8 cellular contexts compared by ENCODE assay signal in the genomic region with DNA sequence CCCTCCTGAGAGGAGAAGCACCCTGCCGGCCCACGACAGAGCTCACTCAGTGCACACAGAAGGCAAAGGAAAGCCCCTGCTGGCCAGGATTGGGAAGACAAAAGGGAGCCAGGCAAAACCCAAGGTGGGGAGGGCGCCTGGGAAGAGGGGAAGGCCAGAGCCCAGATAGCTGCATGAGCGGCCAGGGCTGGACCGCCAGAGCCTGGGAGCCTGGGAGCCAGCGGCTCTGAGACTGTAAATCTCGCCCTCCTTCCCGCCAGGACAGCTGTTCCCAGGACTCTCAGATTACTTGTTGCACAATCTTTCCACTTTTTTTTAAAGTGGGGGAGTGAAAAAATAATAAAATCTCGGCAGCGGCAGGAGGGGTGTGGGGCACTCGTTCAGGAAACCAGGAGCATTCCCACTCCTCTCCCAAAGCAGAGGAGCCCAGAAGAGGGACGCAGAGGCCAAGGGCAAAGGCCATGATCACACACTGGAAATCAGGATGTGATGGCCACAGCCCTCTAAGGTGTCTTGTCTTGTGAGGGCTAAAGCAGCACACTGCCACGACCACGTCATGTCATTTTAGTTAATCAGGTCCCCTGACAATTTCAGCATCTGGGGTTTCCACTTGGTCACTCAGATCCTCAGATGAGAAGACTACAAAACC. TPM values are rescaled to one million over a fixed set of nuclear protein-coding genes. Genes with fewer than 3 reads are reported as not detected.
DNase-seq lines count a peak whose midpoint lies in the region; ATAC-seq and TF ChIP-seq lines count a peak whose summit lies in the region.

No MANE protein-coding gene starts in this region.

- ATAC-seq in activated CD8-positive, alpha-beta T cell treated with anti-CD3 and anti-CD28 coated beads for 36 hours = no peak

- peaks cover 60 to 73% (median 66%) of the 10 kb centered on the region in 4 donors for H3K4me1 ChIP-seq in stomach

- no peak for TF ChIP-seq POLR2A in stomach (IDR thresholded peaks at IDR 0.05)

- H3K36me3 Mint-ChIP-seq in activated CD8-positive, alpha-beta T cell treated with anti-CD3 and anti-CD28 coated beads for 36 hours (ENCODE audit: low read depth) = peaks cover 32% of the 10 kb centered on the region
- H3K36me3 Mint-ChIP-seq in immature natural killer cell = peaks cover 5 to 30% (median 8%) of the 10 kb centered on the region in 3 donors

- POLR2A ChIA-PET in activated CD8-positive, alpha-beta T cell treated with anti-CD3 and anti-CD28 coated beads for 36 hours (lab: Charles Lee) = no interaction called here

- no peaks in the 10 kb centered on the region for H3K9me3 Mint-ChIP-seq in activated CD8-positive, alpha-beta T cell treated with anti-CD3 and anti-CD28 coated beads for 36 hours
- H3K9me3 Mint-ChIP-seq in immature natural killer cell = no peaks in the 10 kb centered on the region

- CTCF ChIA-PET in activated CD8-positive, alpha-beta T cell treated with anti-CD3 and anti-CD28 coated beads for 36 hours (lab: Charles Lee) = interaction anchor here (1.1 to 3.1 kb wide), 5 partner anchors 9 to 159 kb away, joined by 3 to 8 read pairs (median 5); no protein-coding TSS in a partner anchor

- 45 to 67% (median 60%) methylated on average over 14 of the region's 14 CpGs for WGBS in stomach, 5 donors

- no peaks in the 10 kb centered on the region for H3K4me1 Mint-ChIP-seq in activated CD8-positive, alpha-beta T cell treated with anti-CD3 and anti-CD28 coated beads for 36 hours (ENCODE audit: low read depth)
- peaks cover 0 to 3% of the 10 kb centered on the region in 2 donors for H3K4me1 Mint-ChIP-seq in immature natural killer cell

- no peaks in the 10 kb centered on the region for H3K9me3 ChIP-seq in stomach

- DNase-seq in HS-27A (ENCODE audit: low read depth) (peak; percentile 73), astrocyte of the hippocampus (ENCODE audit: low read depth, low spot score) (peak; percentile 91), iris pigment epithelial cell (ENCODE audit: low read depth) (peak; percentile 94), stomach (peak; percentile 33), superior temporal gyrus (ENCODE audit: extremely low spot score) (no peak), immature natural killer cell (no peak), NCI-H526 treated with DMSO at 0.1 percent for 48 hours (lab: John Stamatoyannopoulos, UW) (no peak)
- no peak for DNase-seq in activated CD8-positive, alpha-beta T cell treated with anti-CD3 and anti-CD28 coated beads for 36 hours

- peaks cover 56 to 94% (median 88%) of the 10 kb centered on the region in 4 donors for H3K36me3 ChIP-seq in stomach

- TF ChIP-seq EP300 in stomach (IDR thresholded peaks at IDR 0.05) = no peak

- no peaks in the 10 kb centered on the region for H3K27me3 ChIP-seq in stomach

- intact Hi-C loops in stomach (cut with DNase I; ENCODE audit: low total_unique reads) = no loop called here
- intact Hi-C loops in activated CD8-positive, alpha-beta T cell treated with anti-CD3 and anti-CD28 coated beads for 36 hours (cut with micrococcal nuclease) = no loop called here

- H3K27me3 Mint-ChIP-seq in activated CD8-positive, alpha-beta T cell treated with anti-CD3 and anti-CD28 coated beads for 36 hours = no peaks in the 10 kb centered on the region
- H3K27me3 Mint-ChIP-seq in immature natural killer cell (ENCODE audit: low read depth in 3 of 3) = peaks cover 0 to 7% (median 2%) of the 10 kb centered on the region in 3 donors

- H3K27ac Mint-ChIP-seq in activated CD8-positive, alpha-beta T cell treated with anti-CD3 and anti-CD28 coated beads for 36 hours = no peak overlapping the region
- peak overlapping the region in 2 of 6 donors; percentile 17 to 54 for H3K27ac Mint-ChIP-seq in immature natural killer cell

- H3K4me3 ChIP-seq in stomach = peak overlapping the region in 1 of 4 donors; percentile 26

- peak in 2 of 7 experiments; percentile 12 to 26 for TF ChIP-seq CTCF in stomach (IDR thresholded peaks at IDR 0.05)
- no peak for TF ChIP-seq CTCF in activated CD8-positive, alpha-beta T cell treated with anti-CD3 and anti-CD28 coated beads for 36 hours (IDR thresholded peaks at IDR 0.05)

- H3K27ac ChIP-seq in stomach = peak overlapping the region; percentile 61 to 91 (median 87)

- H3K4me3 Mint-ChIP-seq in activated CD8-positive, alpha-beta T cell treated with anti-CD3 and anti-CD28 coated beads for 36 hours = no peak overlapping the region
- no peak overlapping the region for H3K4me3 Mint-ChIP-seq in immature natural killer cell

RNA-seq across cellular contexts. Expression of a gene that starts 19.6 kb away (rescaled TPM):
- 1 to 10 TPM in 2 of 5 donors, not detected in 3; 1.1 to 4.2 TPM for total RNA-seq in stomach
- 10 to 100 TPM in 1 of 3 donors, under 1 TPM in 1, not detected in 1; 0.31 to 12.8 TPM for polyA plus RNA-seq in stomach
- not detected for total RNA-seq in activated CD8-positive, alpha-beta T cell treated with anti-CD3 and anti-CD28 coated beads for 36 hours
- polyA plus RNA-seq in immature natural killer cell = not detected

RNA-seq across cellular contexts. Expression of a gene that starts 51.1 kb away (rescaled TPM):
- total RNA-seq in stomach = 10 to 100 TPM; 22.5 to 54.5 (median 24.4) TPM
- polyA plus RNA-seq in stomach (10 to 100 TPM in 1 of 3 donors, 1 to 10 TPM in 2; 1.2 to 12.6 (median 2.2) TPM), immature natural killer cell (not detected)
- total RNA-seq in activated CD8-positive, alpha-beta T cell treated with anti-CD3 and anti-CD28 coated beads for 36 hours = under 1 TPM in 1 of 2 experiments, not detected in 1; 0.16 TPM

Comparison
In these comparisons a context has a peak if more than half of its experiments do, and no peak if none do; other contexts are left out.
1. DNase-seq: peak in HS-27A (single experiment), astrocyte of the hippocampus (single experiment), iris pigment epithelial cell (single experiment) and stomach (single experiment); none in activated CD8-positive, alpha-beta T cell treated with anti-CD3 and anti-CD28 coated beads for 36 hours (single experiment), superior temporal gyrus (single experiment), immature natural killer cell (0 of 3) and NCI-H526 treated with DMSO at 0.1 percent for 48 hours (single experiment).
2. RNA of a gene that starts 51.1 kb away (total RNA-seq): 22.5 to 54.5 TPM in stomach; 0.16 TPM in activated CD8-positive, alpha-beta T cell treated with anti-CD3 and anti-CD28 coated beads for 36 hours; every median in the first group is over 10 times any median in the second.